ENCODE assay signal across 23 cellular contexts in genomic region chr6:40440083-40440482, GRCh38.
DNase-seq lines count a peak whose midpoint lies in the region; ATAC-seq and TF ChIP-seq lines count a peak whose summit lies in the region.
"Had no signal": no experiment of that assay in that cellular context is flagged by ENCODE, and none has a peak within 500 bp of the region (broad histone marks: within the 10 kb centered on the region; RNA-seq: fewer than 3 reads in every experiment).

No MANE protein-coding gene starts in this region.

- intact Hi-C loops in transverse colon (cut with DNase I; ENCODE audit: low total_unique reads) = no loop called here

- no peak for TF ChIP-seq EP300 in transverse colon (IDR thresholded peaks at IDR 0.05; ENCODE audit: low read depth)

- no peak for TF ChIP-seq CTCF in RWPE2 (IDR thresholded peaks at IDR 0.05; ENCODE audit: poor library complexity, severe bottlenecking)
- no peak for TF ChIP-seq CTCF in foreskin keratinocyte (conservative IDR thresholded peaks at IDR 0.05)
- no peak for TF ChIP-seq CTCF in transverse colon (IDR thresholded peaks at IDR 0.05)

- 29 to 32% methylated on average over 6 of the region's 6 CpGs for WGBS in transverse colon (ENCODE audit: low coverage in 1 of 2), 2 donors

- no peak for TF ChIP-seq POLR2A in transverse colon (IDR thresholded peaks at IDR 0.05)

- H3K9me3 ChIP-seq in RWPE2 (ENCODE audit: severe bottlenecking) = no peaks in the 10 kb centered on the region
- no peaks in the 10 kb centered on the region for H3K9me3 ChIP-seq in transverse colon
- H3K9me3 ChIP-seq: left lung, neutrophil, prostate gland, sigmoid colon, uterus had no signal

- H3K4me1 ChIP-seq in RWPE2 (ENCODE audit: insufficient read depth, poor library complexity, severe bottlenecking) (peaks cover 4% of the 10 kb centered on the region), foreskin keratinocyte (peaks cover 6% of the 10 kb centered on the region), transverse colon (peaks cover 0 to 8% (median 0%) of the 10 kb centered on the region in 4 donors)
- H3K4me1 ChIP-seq: left lung, prostate gland, sigmoid colon, uterus had no signal

- DNase-seq in Jurkat, Clone E6-1 (ENCODE audit: low read depth, low spot score) = peak; percentile 74
- DNase-seq in NCI-H2029 (lab: John Stamatoyannopoulos, UW) (peak; percentile 56), RWPE2 (ENCODE audit: low spot score) (no peak), foreskin keratinocyte (peak; percentile 62 to 73), NCI-H1092 treated with DMSO at 0.1 percent for 48 hours (lab: John Stamatoyannopoulos, UW) (no peak), DMS 273 treated with DMSO at 0.1 percent for 48 hours (lab: John Stamatoyannopoulos, UW) (no peak), transverse colon (no peak)
- DNase-seq: activated CD4-positive, alpha-beta T cell treated with anti-CD3 and anti-CD28 coated beads for 4 hours; activated gamma-delta T cell; dermis blood vessel endothelial cell; left lung; NCI-H510A treated with DMSO at 0.1 percent for 48 hours; sigmoid colon; stimulated activated CD4-positive, alpha-beta T cell treated with anti-CD3 and anti-CD28 coated beads, Interleukin-15, amount 100 ng/mL, for 24 hours; stimulated activated naive CD4-positive, alpha-beta T cell; uterus had no signal

- no peak overlapping the region for H3K4me3 ChIP-seq in Jurkat, Clone E6-1 (ENCODE audit: low read length)
- H3K4me3 ChIP-seq in RWPE2 (ENCODE audit: severe bottlenecking) = no peak overlapping the region
- H3K4me3 ChIP-seq in transverse colon = no peak overlapping the region
- H3K4me3 ChIP-seq: GM12878, left lung, prostate gland, sigmoid colon, uterus had no signal

- ATAC-seq in RWPE2 (ENCODE audit: low read depth) (peak; percentile 74), foreskin keratinocyte (peak; percentile 34)
- ATAC-seq: GM12878, HCT116, left lung, SK-N-SH treated with all-trans-retinoic acid at 6 μM for 48 hours had no signal

- H3K36me3 ChIP-seq in RWPE2 (ENCODE audit: low read depth) (no peaks in the 10 kb centered on the region), transverse colon (no peaks in the 10 kb centered on the region)
- H3K36me3 ChIP-seq: left lung, neutrophil, prostate gland, sigmoid colon, uterus had no signal

- H3K27me3 ChIP-seq in RWPE2 (ENCODE audit: insufficient read depth, poor library complexity, severe bottlenecking) = no peaks in the 10 kb centered on the region
- H3K27me3 ChIP-seq in foreskin keratinocyte = peaks cover 2% of the 10 kb centered on the region
- H3K27me3 ChIP-seq in transverse colon = no peaks in the 10 kb centered on the region
- H3K27me3 ChIP-seq: left lung, sigmoid colon, uterus had no signal

- no peak overlapping the region for H3K27ac ChIP-seq in RWPE2 (ENCODE audit: poor library complexity, severe bottlenecking)
- no peak overlapping the region for H3K27ac ChIP-seq in foreskin keratinocyte
- no peak overlapping the region for H3K27ac ChIP-seq in transverse colon
- H3K27ac ChIP-seq: C4-2B, HL-60, left lung, neutrophil, prostate gland, sigmoid colon, uterus had no signal

- in situ Hi-C loops in transverse colon (cut with MboI; ENCODE audit: low pct_ligation_motif_present in 1 of 4, low pct_unique_long_range_greater_than_20kb in 1 of 4, low sequenced_read_pairs in 3 of 4) = no loop called here

Comparison
In these comparisons a context has a peak if more than half of its experiments do, and no peak if none do; other contexts are left out.
1. DNase-seq: peak in Jurkat, Clone E6-1 (single experiment), NCI-H2029 (single experiment) and foreskin keratinocyte (2 of 2); none in RWPE2 (single experiment), NCI-H1092 treated with DMSO at 0.1 percent for 48 hours (single experiment), DMS 273 treated with DMSO at 0.1 percent for 48 hours (single experiment) and transverse colon (single experiment).